ENCODE assay signal across 35 cellular contexts in genomic region chrX:140165849-140166248, GRCh38.
"Had no signal": no experiment of that assay in that cellular context is flagged by ENCODE, and none has a peak within 500 bp of the region (broad histone marks: within the 10 kb centered on the region; RNA-seq: fewer than 3 reads in every experiment).

No MANE protein-coding gene starts in this region.

- H3K9me3 ChIP-seq: MG63 had no signal

- H3K27ac ChIP-seq: KMS-11 had no signal

- DNase-seq: Karpas-422, Kasumi-1, MG63, MM.1S, MV-4-11, NCI-H1048, NCI-H1092, NCI-H1092 treated with DMSO at 0.1 percent for 48 hours, NCI-H1105, NCI-H1105 treated with DMSO at 0.1 percent for 48 hours, NCI-H1417, NCI-H1417 treated with DMSO at 0.1 percent for 48 hours, NCI-H1436, NCI-H1436 treated with DMSO at 0.1 percent for 48 hours, NCI-H146, NCI-H1694, NCI-H1694 treated with DMSO at 0.1 percent for 48 hours, NCI-H187, NCI-H187 treated with DMSO at 0.1 percent for 48 hours, NCI-H1930, NCI-H2029, NCI-H2029 treated with DMSO at 0.1 percent for 48 hours, NCI-H2081, NCI-H2081 treated with DMSO at 0.1 percent for 48 hours, NCI-H2107, NCI-H2171, NCI-H2171 treated with DMSO at 0.1 percent for 48 hours, NCI-H2227 treated with DMSO at 0.1 percent for 48 hours, NCI-H226, NCI-H345, NCI-H446, NCI-H446 treated with DMSO at 0.1 percent for 48 hours, NCI-H510A, NCI-H510A treated with DMSO at 0.1 percent for 48 hours had no signal

- H3K9ac ChIP-seq: KMS-11 had no signal

- H3K27me3 ChIP-seq: MG63 had no signal

- H3K4me2 ChIP-seq: KMS-11 had no signal

- H3K4me3 ChIP-seq: MG63 had no signal

- H3K36me3 ChIP-seq: MG63 had no signal
